In the genomic region with DNA sequence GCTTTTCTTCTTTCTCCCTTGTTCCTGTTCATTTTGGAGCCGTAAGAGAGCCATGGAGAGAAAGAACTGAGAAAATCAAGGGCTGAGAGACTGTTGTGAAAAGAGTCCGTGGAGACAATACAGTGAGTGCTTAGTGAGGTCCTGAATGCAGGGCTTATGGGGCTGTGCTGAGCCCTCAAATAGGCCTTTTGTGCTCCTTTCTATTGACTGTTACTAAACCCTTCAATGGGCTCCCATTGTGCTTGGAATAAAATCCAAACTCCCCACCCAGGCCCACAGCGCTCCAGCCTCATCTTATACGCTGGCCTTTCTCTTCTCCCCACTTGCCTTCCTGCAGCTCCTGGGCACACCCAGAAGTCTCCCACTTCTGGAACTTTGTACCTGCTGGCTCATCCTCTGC, we compare ENCODE assay signal across 13 cellular contexts.
"Had no signal": no experiment of that assay in that cellular context is flagged by ENCODE, and none has a peak within 500 bp of the region (broad histone marks: within the 10 kb centered on the region; RNA-seq: fewer than 3 reads in every experiment).

No MANE protein-coding gene starts in this region.

- H3K36me3 ChIP-seq: brain microvascular endothelial cell, thyroid gland had no signal

- H3K27ac ChIP-seq: brain microvascular endothelial cell, thyroid gland had no signal

- H3K4me1 Mint-ChIP-seq: stimulated activated naive CD8-positive, alpha-beta T cell treated with anti-CD3 and anti-CD28 coated beads, Interleukin-15, amount 100 ng/mL, for 72 hours; T-helper 17 cell had no signal

- H3K4me3 ChIP-seq: mucosa of descending colon, thyroid gland had no signal

- ATAC-seq: activated CD4-positive, CD25-positive, alpha-beta regulatory T cell treated with anti-CD3 and anti-CD28 coated beads, Interleukin-2, amount 50 U/mL, for 24 hours; mucosa of descending colon; natural killer cell treated with Interleukin-12 subunit alpha and Interleukin-12 subunit beta and Interleukin-15 and Interleukin-18, amount 100 ng/mL, for 72 hours; stimulated activated naive CD8-positive, alpha-beta T cell treated with anti-CD3 and anti-CD28 coated beads, Interleukin-15, amount 100 ng/mL, for 72 hours; T-helper 17 cell had no signal

- H3K4me3 Mint-ChIP-seq: activated naive CD8-positive, alpha-beta T cell; natural killer cell treated with Interleukin-12 subunit alpha and Interleukin-12 subunit beta and Interleukin-15 and Interleukin-18, amount 100 ng/mL, for 72 hours; stimulated activated naive CD8-positive, alpha-beta T cell treated with anti-CD3 and anti-CD28 coated beads, Interleukin-15, amount 100 ng/mL, for 72 hours; T-helper 17 cell had no signal

- H3K27me3 ChIP-seq: brain microvascular endothelial cell, thyroid gland had no signal

- H3K27me3 Mint-ChIP-seq: activated naive CD8-positive, alpha-beta T cell; stimulated activated naive CD8-positive, alpha-beta T cell treated with anti-CD3 and anti-CD28 coated beads, Interleukin-15, amount 100 ng/mL, for 72 hours had no signal

- H3K36me3 Mint-ChIP-seq: activated naive CD8-positive, alpha-beta T cell; natural killer cell treated with Interleukin-12 subunit alpha and Interleukin-12 subunit beta and Interleukin-15 and Interleukin-18, amount 100 ng/mL, for 72 hours had no signal

- DNase-seq: activated CD4-positive, alpha-beta T cell treated with anti-CD3 and anti-CD28 coated beads, Interleukin-2, amount 50 U/mL, for 4 hours; activated effector memory CD4-positive, alpha-beta T cell treated with Interleukin-2 at 50 U/mL for 16 hours; activated T-cell treated with anti-CD3 and anti-CD28 coated beads, Interleukin-2, amount 50 U/mL, for 1 hour; brain microvascular endothelial cell; mucosa of descending colon; stimulated activated CD4-positive, alpha-beta T cell treated with anti-CD3 and anti-CD28 coated beads, Interleukin-15, amount 100 ng/mL, for 24 hours; stimulated activated CD4-positive, alpha-beta T cell treated with anti-CD3 and anti-CD28 coated beads, Interleukin-4, amount 100 ng/mL, for 4 hours; stimulated activated naive CD8-positive, alpha-beta T cell treated with anti-CD3 and anti-CD28 coated beads, Interleukin-15, amount 100 ng/mL, for 72 hours; T-helper 17 cell; thyroid gland had no signal

- H3K4me1 ChIP-seq: thyroid gland had no signal

- H3K27ac Mint-ChIP-seq: activated naive CD8-positive, alpha-beta T cell; natural killer cell treated with Interleukin-12 subunit alpha and Interleukin-12 subunit beta and Interleukin-15 and Interleukin-18, amount 100 ng/mL, for 72 hours; stimulated activated naive CD8-positive, alpha-beta T cell treated with anti-CD3 and anti-CD28 coated beads, Interleukin-15, amount 100 ng/mL, for 72 hours; T-helper 17 cell had no signal

- H3K9me3 ChIP-seq: mucosa of descending colon, thyroid gland had no signal

- H3K9me3 Mint-ChIP-seq: natural killer cell treated with Interleukin-12 subunit alpha and Interleukin-12 subunit beta and Interleukin-15 and Interleukin-18, amount 100 ng/mL, for 72 hours had no signal
